Comparison of ENCODE assay signal across 14 cellular contexts in genomic region chr2:38432827-38433606, GRCh38. TPM values are rescaled to one million over a fixed set of nuclear protein-coding genes. Genes with fewer than 3 reads are reported as not detected.
DNase-seq lines count a peak whose midpoint lies in the region; ATAC-seq and TF ChIP-seq lines count a peak whose summit lies in the region.
"Had no signal": no experiment of that assay in that cellular context is flagged by ENCODE, and none has a peak within 500 bp of the region (broad histone marks: within the 10 kb centered on the region; RNA-seq: fewer than 3 reads in every experiment).

No MANE protein-coding gene starts in this region.

- peak overlapping the region; percentile 76 for H3K27ac ChIP-seq in PC-3 (ENCODE audit: low read length)
- no peak overlapping the region for H3K27ac ChIP-seq in endodermal cell (ENCODE audit: low read depth, low read length)
- H3K27ac ChIP-seq in left lung: no peak overlapping the region
- H3K27ac ChIP-seq in naive thymus-derived CD4-positive, alpha-beta T cell (ENCODE audit: low read depth, low read length): no peak overlapping the region
- H3K27ac ChIP-seq: SK-N-MC had no signal

- in situ Hi-C loops in Caki2 (cut with HindIII; ENCODE audit: low pct_unique_long_range_greater_than_20kb, low sequenced_read_pairs): no loop called here

- H3K9ac ChIP-seq in PC-3 (ENCODE audit: low read length) (peak overlapping the region; percentile 22; the same call in 1 of the 2 replicates), endodermal cell (ENCODE audit: extremely low read depth, low read length, poor library complexity, severe bottlenecking) (peak overlapping the region; percentile 3)

- H3K27ac Mint-ChIP-seq in endodermal cell: peak overlapping the region; percentile 35
- no peak overlapping the region for H3K27ac Mint-ChIP-seq in naive thymus-derived CD4-positive, alpha-beta T cell
- H3K27ac Mint-ChIP-seq in immature natural killer cell: no peak overlapping the region
- H3K27ac Mint-ChIP-seq: activated CD8-positive, alpha-beta T cell treated with anti-CD3 and anti-CD28 coated beads for 36 hours; activated T-helper 2 cell treated with anti-CD3 and anti-CD28 coated beads, Interferon-gamma antibody, Interleukin-2, Interleukin-4, amounts not matched to agents 10 μg/mL and 5 μg/mL and 100 μg/mL, durations not matched to agents 14 hours and 24 hours and 36 hours; stimulated activated effector memory CD8-positive, alpha-beta T cell treated with anti-CD3 and anti-CD28 coated beads, Interleukin-12 subunit alpha, Interleukin-12 subunit beta, amount 100 ng/mL, for 72 hours; type B pancreatic cell had no signal

- H3K79me2 ChIP-seq in PC-3 (ENCODE audit: low read length): no peaks in the 10 kb centered on the region

- H3F3A ChIP-seq in PC-3 (ENCODE audit: low read length, unreplicated experiment): no peaks in the 10 kb centered on the region

- H2AFZ ChIP-seq in PC-3 (ENCODE audit: low read length): no peak overlapping the region

- peak overlapping the region; percentile 29; the same call in 1 of the 2 replicates for H3K4me2 ChIP-seq in PC-3 (ENCODE audit: low read length)

- H3K9me3 Mint-ChIP-seq in endodermal cell (peaks cover 7% of the 10 kb centered on the region), immature natural killer cell (no peaks in the 10 kb centered on the region)
- H3K9me3 Mint-ChIP-seq in naive thymus-derived CD4-positive, alpha-beta T cell: peaks cover 0 to 3% (median 0%) of the 10 kb centered on the region in 11 donors
- H3K9me3 Mint-ChIP-seq: activated CD8-positive, alpha-beta T cell treated with anti-CD3 and anti-CD28 coated beads for 36 hours; activated T-helper 2 cell treated with anti-CD3 and anti-CD28 coated beads, Interferon-gamma antibody, Interleukin-2, Interleukin-4, amounts not matched to agents 10 μg/mL and 5 μg/mL and 100 μg/mL, durations not matched to agents 14 hours and 24 hours and 36 hours; stimulated activated effector memory CD8-positive, alpha-beta T cell treated with anti-CD3 and anti-CD28 coated beads, Interleukin-12 subunit alpha, Interleukin-12 subunit beta, amount 100 ng/mL, for 72 hours; type B pancreatic cell had no signal

- peaks cover 3% of the 10 kb centered on the region for H3K27me3 Mint-ChIP-seq in endodermal cell (ENCODE audit: insufficient read depth)
- peaks cover 0 to 10% (median 0%) of the 10 kb centered on the region in 5 donors for H3K27me3 Mint-ChIP-seq in naive thymus-derived CD4-positive, alpha-beta T cell
- peaks cover 5 to 11% (median 6%) of the 10 kb centered on the region in 3 donors for H3K27me3 Mint-ChIP-seq in immature natural killer cell (ENCODE audit: low read depth in 3 of 3)
- H3K27me3 Mint-ChIP-seq: activated CD8-positive, alpha-beta T cell treated with anti-CD3 and anti-CD28 coated beads for 36 hours; type B pancreatic cell had no signal

- POLR2A ChIA-PET in PC-3 (lab: Charles Lee; ENCODE audit: unreplicated experiment): interaction anchor here (0.6 kb wide), 1 partner anchor 960 kb away, joined by 8 read pairs; no protein-coding TSS in a partner anchor
- POLR2A ChIA-PET in naive thymus-derived CD4-positive, alpha-beta T cell (lab: Charles Lee): no interaction called here

- H3K4me1 Mint-ChIP-seq in endodermal cell (peaks cover 50% of the 10 kb centered on the region), immature natural killer cell (no peaks in the 10 kb centered on the region)
- H3K4me1 Mint-ChIP-seq in naive thymus-derived CD4-positive, alpha-beta T cell: peaks cover 0 to 2% (median 0%) of the 10 kb centered on the region in 7 donors
- H3K4me1 Mint-ChIP-seq: stimulated activated effector memory CD8-positive, alpha-beta T cell treated with anti-CD3 and anti-CD28 coated beads, Interleukin-12 subunit alpha, Interleukin-12 subunit beta, amount 100 ng/mL, for 72 hours had no signal

- 59 to 62% methylated on average over 7 to 8 of the region's 8 CpGs for WGBS in endodermal cell (ENCODE audit: insufficient coverage in 1 of 2, insufficient read length in 1 of 2), 2 experiments

- no peak for TF ChIP-seq CTCF in PC-3 (conservative IDR thresholded peaks at IDR 0.05; ENCODE audit: low read depth, low read length)
- no peak for TF ChIP-seq CTCF in endodermal cell (conservative IDR thresholded peaks at IDR 0.05)
- TF ChIP-seq CTCF in left lung (IDR thresholded peaks at IDR 0.05): no peak

- no peaks in the 10 kb centered on the region for H4K20me1 ChIP-seq in PC-3 (ENCODE audit: low read length)

- no TSS peak for BruUV-seq in PC-3 (replicated peaks; lab: Mats Ljungman, UMichigan)

- ATAC-seq in PC-3 (no peak; the same call in 1 of the 2 replicates), left lung (peak; percentile 24), HG02973 (IDR thresholded peaks at IDR 0.05; ENCODE audit: unreplicated experiment) (no peak)
- no peak for ATAC-seq in naive thymus-derived CD4-positive, alpha-beta T cell
- ATAC-seq: activated CD8-positive, alpha-beta T cell treated with anti-CD3 and anti-CD28 coated beads for 36 hours had no signal

- CTCF ChIA-PET in PC-3 (lab: Charles Lee): no interaction called here
- CTCF ChIA-PET in naive thymus-derived CD4-positive, alpha-beta T cell (lab: Charles Lee): interaction anchor here (1.4 kb wide), 1 partner anchor 117 kb away, joined by 3 read pairs; no protein-coding TSS in a partner anchor

- H3K4me3 Mint-ChIP-seq in endodermal cell: no peak overlapping the region
- no peak overlapping the region for H3K4me3 Mint-ChIP-seq in naive thymus-derived CD4-positive, alpha-beta T cell
- H3K4me3 Mint-ChIP-seq in immature natural killer cell: no peak overlapping the region
- H3K4me3 Mint-ChIP-seq: activated CD8-positive, alpha-beta T cell treated with anti-CD3 and anti-CD28 coated beads for 36 hours; stimulated activated effector memory CD8-positive, alpha-beta T cell treated with anti-CD3 and anti-CD28 coated beads, Interleukin-12 subunit alpha, Interleukin-12 subunit beta, amount 100 ng/mL, for 72 hours; type B pancreatic cell had no signal

- intact Hi-C loops in PC-3 (cut with micrococcal nuclease): loop anchor here (2.0 kb wide), 1 partner anchor 30 kb away; no protein-coding TSS in a partner anchor
- intact Hi-C loops in left lung (cut with DNase I): no loop called here
- intact Hi-C loops in naive thymus-derived CD4-positive, alpha-beta T cell (cut with micrococcal nuclease): no loop called here

- H3K9me2 ChIP-seq in PC-3 (replicated peaks; ENCODE audit: low read length): no peaks in the 10 kb centered on the region

- H3K27me3 ChIP-seq in PC-3 (ENCODE audit: low read length): no peaks in the 10 kb centered on the region
- H3K27me3 ChIP-seq in endodermal cell (ENCODE audit: control insufficient read depth, insufficient read depth, low read length, poor library complexity, severe bottlenecking): no peaks in the 10 kb centered on the region
- H3K27me3 ChIP-seq in left lung: no peaks in the 10 kb centered on the region
- no peaks in the 10 kb centered on the region for H3K27me3 ChIP-seq in naive thymus-derived CD4-positive, alpha-beta T cell (ENCODE audit: control insufficient read depth in 2 of 2, insufficient read depth in 2 of 2, low read length in 2 of 2)

- H3K36me3 ChIP-seq in PC-3 (ENCODE audit: low read depth, low read length) (no peaks in the 10 kb centered on the region), endodermal cell (ENCODE audit: control insufficient read depth, insufficient read depth, low read length) (no peaks in the 10 kb centered on the region), left lung (no peaks in the 10 kb centered on the region)
- no peaks in the 10 kb centered on the region for H3K36me3 ChIP-seq in naive thymus-derived CD4-positive, alpha-beta T cell (ENCODE audit: control insufficient read depth in 2 of 3, insufficient read depth in 3 of 3, low read length in 3 of 3)

- H3K4me3 ChIP-seq in PC-3 (ENCODE audit: low read length) (no peak overlapping the region), endodermal cell (ENCODE audit: low read length) (no peak overlapping the region), left lung (no peak overlapping the region)
- no peak overlapping the region for H3K4me3 ChIP-seq in naive thymus-derived CD4-positive, alpha-beta T cell (ENCODE audit: low read length)
- H3K4me3 ChIP-seq: SK-N-MC had no signal

- H3K4me1 ChIP-seq in PC-3 (ENCODE audit: insufficient read depth, low read length) (peaks cover 43% of the 10 kb centered on the region), endodermal cell (ENCODE audit: control insufficient read depth, insufficient read depth, low read length) (peaks cover 20% of the 10 kb centered on the region), left lung (no peaks in the 10 kb centered on the region)
- H3K4me1 ChIP-seq in naive thymus-derived CD4-positive, alpha-beta T cell (ENCODE audit: control insufficient read depth in 2 of 2, insufficient read depth in 2 of 2, low read length in 2 of 2): no peaks in the 10 kb centered on the region

- no peaks in the 10 kb centered on the region for H3K36me3 Mint-ChIP-seq in endodermal cell (ENCODE audit: low read depth)
- no peaks in the 10 kb centered on the region for H3K36me3 Mint-ChIP-seq in naive thymus-derived CD4-positive, alpha-beta T cell
- no peaks in the 10 kb centered on the region for H3K36me3 Mint-ChIP-seq in immature natural killer cell
- H3K36me3 Mint-ChIP-seq: stimulated activated effector memory CD8-positive, alpha-beta T cell treated with anti-CD3 and anti-CD28 coated beads, Interleukin-12 subunit alpha, Interleukin-12 subunit beta, amount 100 ng/mL, for 72 hours; type B pancreatic cell had no signal

- DNase-seq in Caki2 (ENCODE audit: low read depth): peak; percentile 91
- DNase-seq in PC-3: no peak
- peak; percentile 85 for DNase-seq in endodermal cell
- no peak for DNase-seq in left lung
- DNase-seq in RKO (ENCODE audit: low spot score): no peak
- no peak for DNase-seq in naive thymus-derived CD4-positive, alpha-beta T cell
- DNase-seq in immature natural killer cell: no peak
- DNase-seq: activated CD8-positive, alpha-beta T cell treated with anti-CD3 and anti-CD28 coated beads for 36 hours; MM.1S had no signal

- no peaks in the 10 kb centered on the region for H3K9me3 ChIP-seq in PC-3 (ENCODE audit: low read length)
- H3K9me3 ChIP-seq in endodermal cell (ENCODE audit: control insufficient read depth, low read length): peaks cover 9% of the 10 kb centered on the region
- H3K9me3 ChIP-seq in left lung: no peaks in the 10 kb centered on the region
- H3K9me3 ChIP-seq in naive thymus-derived CD4-positive, alpha-beta T cell (ENCODE audit: control insufficient read depth in 2 of 3, low read length in 3 of 3): no peaks in the 10 kb centered on the region

RNA-seq across cellular contexts. Expression of gene ATL2, which starts 55.9 kb away (rescaled TPM):
- 65.8 and 121 TPM in 2 replicates for total RNA-seq in Caki2 (2014; rRNA removed; shearing (Covaris generic); ENCODE audit: low replicate concordance)
- total RNA-seq in PC-3 (2014; rRNA removed) (65.3 and 89.4 TPM in 2 replicates), endodermal cell (100 to 1,000 TPM; 125 to 139 TPM), left lung (10 to 100 TPM; 42.2 to 51.9 TPM)
- 90.9 TPM for polyA plus RNA-seq in endodermal cell (2013, experiment 1 of 2)
- 94.2 TPM for polyA plus RNA-seq in endodermal cell (2013, experiment 2 of 2)
- 10 to 100 TPM; 45.5 to 59.5 (median 53.0) TPM for total RNA-seq in naive thymus-derived CD4-positive, alpha-beta T cell
- polyA plus RNA-seq in naive thymus-derived CD4-positive, alpha-beta T cell: 10 to 100 TPM; 18.8 to 38.1 TPM
- polyA plus RNA-seq in immature natural killer cell: 10 to 100 TPM; 10.1 to 21.1 (median 15.7) TPM

Comparison
In these comparisons a context has a peak if more than half of its experiments do, and no peak if none do; other contexts are left out.
1. DNase-seq: peak in Caki2 (single experiment) and endodermal cell (single experiment); none in PC-3 (single experiment), left lung (0 of 2), RKO (single experiment), naive thymus-derived CD4-positive, alpha-beta T cell (0 of 9) and immature natural killer cell (0 of 3).